Comparison of ENCODE assay signal across 8 cellular contexts in the genomic region with DNA sequence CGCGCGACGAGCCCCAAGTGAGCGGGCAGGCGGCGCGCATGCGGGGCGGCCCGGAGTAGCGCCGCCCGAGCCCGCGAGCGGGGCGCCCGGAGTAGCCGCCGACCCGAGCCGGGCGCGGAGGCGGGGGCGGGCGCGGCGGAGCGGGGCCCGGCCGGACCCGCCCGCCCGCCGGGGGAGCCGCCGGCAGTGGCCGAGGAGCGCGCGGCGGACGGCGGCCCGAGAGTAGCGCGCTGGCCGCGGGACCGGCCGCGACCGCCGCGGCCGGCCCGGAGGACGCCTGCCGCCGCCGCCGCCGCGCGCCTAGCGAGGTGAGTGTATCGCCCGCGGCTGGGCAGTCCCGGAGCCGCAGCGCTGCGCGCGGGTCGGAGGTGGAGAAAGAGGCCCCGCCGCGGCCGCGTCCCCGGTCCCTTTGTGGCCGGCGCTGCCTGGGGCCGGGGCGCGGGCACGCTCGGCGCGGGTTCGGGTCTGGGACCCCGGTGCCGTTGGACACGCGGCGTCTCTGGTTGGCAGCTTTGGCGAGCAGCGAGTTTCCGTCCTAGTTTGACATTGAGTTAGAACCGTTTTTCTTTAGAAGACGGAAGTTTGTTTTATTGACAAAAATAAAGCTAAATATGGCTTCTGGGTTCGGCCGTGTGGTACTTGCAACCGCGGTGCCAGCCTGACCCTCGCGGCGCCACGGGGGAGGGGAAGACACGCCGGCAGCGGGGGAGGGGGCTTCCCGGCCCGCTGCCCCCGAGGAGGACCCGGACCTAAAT. TPM values are rescaled to one million over a fixed set of nuclear protein-coding genes. Genes with fewer than 3 reads are reported as not detected.
DNase-seq lines count a peak whose midpoint lies in the region; ATAC-seq and TF ChIP-seq lines count a peak whose summit lies in the region.

GALNT1 (plus strand) TSS at position 186 of the 755 bp plus-strand sequence. CDS start 72,923 bp downstream, outside the sequence.

- CTCF ChIA-PET in activated B cell treated with CpG ODN at 0.5 μM for 24 hours (lab: Charles Lee) = interaction anchor here (1.8 to 2.2 kb wide), 2 partner anchors 10 to 174 kb away, joined by 8 read pairs; no protein-coding TSS in a partner anchor

- peak within 1 kb of the TSS; percentile 90 to 91 for H3K23ac ChIP-seq in mesenchymal stem cell (ENCODE audit: low read length in 2 of 2)

- peaks cover 43% of the 10 kb centered on the region for H3K4me1 Mint-ChIP-seq in activated B cell treated with CpG ODN at 0.5 μM for 24 hours

- under 1% methylated on average over 55 of the region's 119 CpGs for WGBS in mesenchymal stem cell

- peak within 1 kb of the TSS; percentile 90 for H2BK120ac ChIP-seq in mesenchymal stem cell (ENCODE audit: low read depth, low read length)

- H2BK15ac ChIP-seq in mesenchymal stem cell (ENCODE audit: low read depth, poor library complexity, severe bottlenecking) = peak within 1 kb of the TSS; percentile 91

- H3K79me1 ChIP-seq in mesenchymal stem cell (replicated peaks; ENCODE audit: low read length, poor library complexity, severe bottlenecking) = peaks cover 9% of the 10 kb centered on the region

- peak within 1 kb of the TSS; percentile 94 for H3K18ac ChIP-seq in mesenchymal stem cell (ENCODE audit: low read depth in 1 of 2, low read length in 2 of 2)

- peak within 1 kb of the TSS; percentile 61 to 71 for H2BK12ac ChIP-seq in mesenchymal stem cell (ENCODE audit: low read length in 2 of 2)

- H3K9me3 Mint-ChIP-seq in activated B cell treated with CpG ODN at 0.5 μM for 24 hours = peaks cover 2% of the 10 kb centered on the region

- intact Hi-C loops in activated B cell treated with CpG ODN at 0.5 μM for 24 hours (cut with micrococcal nuclease) = loop anchor here (1.0 to 5.0 kb wide), 7 partner anchors 11 to 539 kb away; partner anchors contain the start of genes MAPRE2, RMP24, RPRD1A and ZNF397

- no peaks in the 10 kb centered on the region for H3K36me3 ChIP-seq in effector memory CD4-positive, alpha-beta T cell (ENCODE audit: control insufficient read depth, insufficient read depth, low read length)
- peaks cover 0 to 6% of the 10 kb centered on the region in 2 experiments for H3K36me3 ChIP-seq in mesenchymal stem cell (ENCODE audit: control insufficient read depth in 1 of 2, insufficient read depth in 2 of 2, low read depth in 1 of 2, low read length in 2 of 2)

- H3K27me3 ChIP-seq in effector memory CD4-positive, alpha-beta T cell (replicated peaks; ENCODE audit: control insufficient read depth, insufficient read depth, low read length, poor library complexity, severe bottlenecking) = no peaks in the 10 kb centered on the region
- H3K27me3 ChIP-seq in mesenchymal stem cell (ENCODE audit: control insufficient read depth in 1 of 2, insufficient read depth in 1 of 2, low read length in 2 of 2) = no peaks in the 10 kb centered on the region

- peak within 1 kb of the TSS; percentile 37 for H2AK5ac ChIP-seq in mesenchymal stem cell (ENCODE audit: low read length, severe bottlenecking)

- peak within 1 kb of the TSS; percentile 56 for H3K27ac ChIP-seq in effector memory CD4-positive, alpha-beta T cell (ENCODE audit: insufficient read depth, low read length, poor library complexity, severe bottlenecking)
- H3K27ac ChIP-seq in mesenchymal stem cell (ENCODE audit: low read length, poor library complexity, severe bottlenecking) = peak within 1 kb of the TSS; percentile 66

- peaks cover 10% of the 10 kb centered on the region for H3K36me3 Mint-ChIP-seq in activated B cell treated with CpG ODN at 0.5 μM for 24 hours (ENCODE audit: low read depth)

- H2BK5ac ChIP-seq in mesenchymal stem cell (ENCODE audit: low read depth, low read length, poor library complexity, severe bottlenecking) = peak within 1 kb of the TSS; percentile 99

- no peaks in the 10 kb centered on the region for H3K27me3 Mint-ChIP-seq in activated B cell treated with CpG ODN at 0.5 μM for 24 hours

- peak within 1 kb of the TSS; percentile 84 for H3K4me3 Mint-ChIP-seq in activated B cell treated with CpG ODN at 0.5 μM for 24 hours

- DNase-seq in Caki2 (ENCODE audit: low read depth) = no peak
- peak; percentile 41 for DNase-seq in activated B cell treated with CpG ODN at 0.5 μM for 24 hours
- DNase-seq in effector memory CD4-positive, alpha-beta T cell = peak in 1 of 3 donors; percentile 4
- peak; percentile 14 for DNase-seq in mesenchymal stem cell

- peak; percentile 22 for ATAC-seq in HG02759 (IDR thresholded peaks at IDR 0.05; ENCODE audit: unreplicated experiment)
- ATAC-seq in activated B cell treated with CpG ODN at 0.5 μM for 24 hours (ENCODE audit: low read depth) = peak; percentile 40
- no peak for ATAC-seq in GM19455 (IDR thresholded peaks at IDR 0.05; ENCODE audit: unreplicated experiment)
- ATAC-seq in GM18519 (IDR thresholded peaks at IDR 0.05; ENCODE audit: low FRiP score, unreplicated experiment) = no peak

- peak within 1 kb of the TSS; percentile 88 for H3K9ac ChIP-seq in mesenchymal stem cell (ENCODE audit: low read length)

- H3K4ac ChIP-seq in mesenchymal stem cell (ENCODE audit: low read depth in 1 of 2, low read length in 2 of 2) = peak within 1 kb of the TSS; percentile 77 to 93

- TF ChIP-seq CTCF in activated B cell treated with CpG ODN at 0.5 μM for 24 hours (IDR thresholded peaks at IDR 0.05) (no peak), subcutaneous adipose tissue (IDR thresholded peaks at IDR 0.05; ENCODE audit: low read depth) (no peak)

- no peaks in the 10 kb centered on the region for H3K9me3 ChIP-seq in effector memory CD4-positive, alpha-beta T cell (ENCODE audit: control insufficient read depth, low read length)
- no peaks in the 10 kb centered on the region for H3K9me3 ChIP-seq in mesenchymal stem cell (ENCODE audit: control insufficient read depth, low read length)

- peak within 1 kb of the TSS; percentile 70 for H3K4me3 ChIP-seq in effector memory CD4-positive, alpha-beta T cell (ENCODE audit: insufficient read depth, low read depth, low read length, poor library complexity, severe bottlenecking)
- peak within 1 kb of the TSS; percentile 87 to 92 for H3K4me3 ChIP-seq in mesenchymal stem cell (ENCODE audit: insufficient read depth in 1 of 2, low read depth in 1 of 2, low read length in 2 of 2)

- peak within 1 kb of the TSS; percentile 81 for H2AFZ ChIP-seq in mesenchymal stem cell (ENCODE audit: low read depth, low read length)

- in situ Hi-C loops in Caki2 (cut with HindIII; ENCODE audit: low pct_unique_long_range_greater_than_20kb, low sequenced_read_pairs) = no loop called here

- peak within 1 kb of the TSS; percentile 86 for H3K4me2 ChIP-seq in mesenchymal stem cell (ENCODE audit: low read length, poor library complexity, severe bottlenecking)

- peaks cover 6% of the 10 kb centered on the region for H3K4me1 ChIP-seq in effector memory CD4-positive, alpha-beta T cell (ENCODE audit: control insufficient read depth, insufficient read depth, low read length, poor library complexity, severe bottlenecking)
- peaks cover 8% of the 10 kb centered on the region for H3K4me1 ChIP-seq in mesenchymal stem cell (ENCODE audit: control insufficient read depth, insufficient read depth, low read depth, low read length)

- POLR2A ChIA-PET in activated B cell treated with CpG ODN at 0.5 μM for 24 hours (lab: Charles Lee) = interaction anchor here (0.6 to 5.9 kb wide), 19 partner anchors 13 to 552 kb away, joined by 3 to 84 read pairs (median 4); partner anchors contain the start of genes ELP2, INO80C, RMP24 and SLC39A6

- H4K8ac ChIP-seq in mesenchymal stem cell (ENCODE audit: low read length) = peak within 1 kb of the TSS; percentile 96

- H3K27ac Mint-ChIP-seq in activated B cell treated with CpG ODN at 0.5 μM for 24 hours = peak within 1 kb of the TSS; percentile 84

- H3K14ac ChIP-seq in mesenchymal stem cell (ENCODE audit: low read length in 2 of 2) = peak within 1 kb of the TSS; percentile 63 to 85

- peak within 1 kb of the TSS; percentile 80 for H4K91ac ChIP-seq in mesenchymal stem cell (ENCODE audit: low read length)

RNA-seq across cellular contexts. Expression of gene GALNT1, which starts in this region (rescaled TPM):
- total RNA-seq in Caki2 (2014; rRNA removed; shearing (Covaris generic); ENCODE audit: low replicate concordance) = 16.0 and 19.7 TPM in 2 replicates
- total RNA-seq in activated B cell treated with CpG ODN at 0.5 μM for 24 hours (67.5 and 70.6 TPM in 2 replicates), subcutaneous adipose tissue (10 to 100 TPM; 40.3 to 61.5 (median 47.7) TPM)
- polyA plus RNA-seq in mesenchymal stem cell (2013, experiment 1 of 2) = 125 TPM
- 124 TPM for polyA plus RNA-seq in mesenchymal stem cell (2013, experiment 2 of 2)

Comparison
In these comparisons a context has a peak if more than half of its experiments do, and no peak if none do; other contexts are left out.
1. ATAC-seq: peak in HG02759 (single experiment) and activated B cell treated with CpG ODN at 0.5 μM for 24 hours (single experiment); none in GM19455 (single experiment) and GM18519 (single experiment).